In the genomic region with DNA sequence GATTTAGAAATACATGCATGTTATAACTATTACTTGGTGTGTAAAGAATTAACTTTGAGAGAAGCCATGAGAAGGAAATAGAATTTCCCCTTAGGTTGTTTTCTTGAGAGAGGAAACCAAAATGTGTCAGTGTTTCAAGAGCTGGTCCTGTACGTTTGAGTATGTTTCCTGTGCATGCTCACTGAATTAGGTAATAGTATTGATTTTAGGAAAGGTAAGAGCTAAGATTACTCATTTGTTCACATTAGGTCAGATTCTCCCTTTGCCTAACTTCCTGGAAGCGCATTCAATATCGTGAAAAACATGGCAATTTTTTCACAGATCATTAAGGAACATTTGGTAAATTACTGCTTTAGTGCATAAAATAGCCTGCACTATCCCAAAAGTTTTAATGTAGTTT, we compare ENCODE assay signal across 1 cellular context.
TF ChIP-seq lines count a peak whose summit lies in the region.

No MANE protein-coding gene starts in this region.

TF ChIP-seq in GM12878, 131 proteins besides CTCF, POLR2A, EP300 and RAD21 (continued from another document and continues in another):
- TF ChIP-seq, protein P1, sequence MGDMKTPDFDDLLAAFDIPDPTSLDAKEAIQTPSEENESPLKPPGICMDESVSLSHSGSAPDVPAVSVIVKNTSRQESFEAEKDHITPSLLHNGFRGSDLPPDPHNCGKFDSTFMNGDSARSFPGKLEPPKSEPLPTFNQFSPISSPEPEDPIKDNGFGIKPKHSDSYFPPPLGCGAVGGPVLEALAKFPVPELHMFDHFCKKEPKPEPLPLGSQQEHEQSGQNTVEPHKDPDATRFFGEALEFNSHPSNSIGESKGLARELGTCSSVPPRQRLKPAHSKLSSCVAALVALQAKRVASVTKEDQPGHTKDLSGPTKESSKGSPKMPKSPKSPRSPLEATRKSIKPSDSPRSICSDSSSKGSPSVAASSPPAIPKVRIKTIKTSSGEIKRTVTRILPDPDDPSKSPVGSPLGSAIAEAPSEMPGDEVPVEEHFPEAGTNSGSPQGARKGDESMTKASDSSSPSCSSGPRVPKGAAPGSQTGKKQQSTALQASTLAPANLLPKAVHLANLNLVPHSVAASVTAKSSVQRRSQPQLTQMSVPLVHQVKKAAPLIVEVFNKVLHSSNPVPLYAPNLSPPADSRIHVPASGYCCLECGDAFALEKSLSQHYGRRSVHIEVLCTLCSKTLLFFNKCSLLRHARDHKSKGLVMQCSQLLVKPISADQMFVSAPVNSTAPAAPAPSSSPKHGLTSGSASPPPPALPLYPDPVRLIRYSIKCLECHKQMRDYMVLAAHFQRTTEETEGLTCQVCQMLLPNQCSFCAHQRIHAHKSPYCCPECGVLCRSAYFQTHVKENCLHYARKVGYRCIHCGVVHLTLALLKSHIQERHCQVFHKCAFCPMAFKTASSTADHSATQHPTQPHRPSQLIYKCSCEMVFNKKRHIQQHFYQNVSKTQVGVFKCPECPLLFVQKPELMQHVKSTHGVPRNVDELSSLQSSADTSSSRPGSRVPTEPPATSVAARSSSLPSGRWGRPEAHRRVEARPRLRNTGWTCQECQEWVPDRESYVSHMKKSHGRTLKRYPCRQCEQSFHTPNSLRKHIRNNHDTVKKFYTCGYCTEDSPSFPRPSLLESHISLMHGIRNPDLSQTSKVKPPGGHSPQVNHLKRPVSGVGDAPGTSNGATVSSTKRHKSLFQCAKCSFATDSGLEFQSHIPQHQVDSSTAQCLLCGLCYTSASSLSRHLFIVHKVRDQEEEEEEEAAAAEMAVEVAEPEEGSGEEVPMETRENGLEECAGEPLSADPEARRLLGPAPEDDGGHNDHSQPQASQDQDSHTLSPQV (IDR thresholded peaks at IDR 0.05), result no peak
- no peak for TF ChIP-seq POU2F2 (IDR thresholded peaks at IDR 0.05; ENCODE audit: borderline replicate concordance, low read depth, low read length)
- TF ChIP-seq LARP7 (IDR thresholded peaks at IDR 0.05), result no peak
- TF ChIP-seq TCF7 (IDR thresholded peaks at IDR 0.05; ENCODE audit: borderline replicate concordance), result no peak
- no peak for TF ChIP-seq NR2C2 (IDR thresholded peaks at IDR 0.05; ENCODE audit: borderline replicate concordance, control insufficient read depth, insufficient read length, low read depth)
- no peak for TF ChIP-seq CREB1 (IDR thresholded peaks at IDR 0.05; ENCODE audit: low read depth)
- peak; percentile 18; the same call in 1 of the 2 replicates for TF ChIP-seq BCL11A (IDR thresholded peaks at IDR 0.05; ENCODE audit: low read depth, low read length)
- no peak for TF ChIP-seq ZNF687 (IDR thresholded peaks at IDR 0.05)
- TF ChIP-seq TCF12 (IDR thresholded peaks at IDR 0.05; ENCODE audit: low read depth, low read length), result no peak
- 0 out of 2 replicates have a peak, but pooled peaks have one; percentile 34 for TF ChIP-seq IRF4 (IDR thresholded peaks at IDR 0.05; ENCODE audit: low read depth, low read length)
- TF ChIP-seq NRF1 (conservative IDR thresholded peaks at IDR 0.05; ENCODE audit: low read depth, low read length), result no peak
- TF ChIP-seq MTA3 (IDR thresholded peaks at IDR 0.05; ENCODE audit: borderline replicate concordance, low read length), result no peak
- TF ChIP-seq BHLHE40 (IDR thresholded peaks at IDR 0.05; ENCODE audit: borderline replicate concordance in 1 of 2, low read depth in 2 of 2, low read length in 1 of 2), result no peak
- TF ChIP-seq, protein P2, sequence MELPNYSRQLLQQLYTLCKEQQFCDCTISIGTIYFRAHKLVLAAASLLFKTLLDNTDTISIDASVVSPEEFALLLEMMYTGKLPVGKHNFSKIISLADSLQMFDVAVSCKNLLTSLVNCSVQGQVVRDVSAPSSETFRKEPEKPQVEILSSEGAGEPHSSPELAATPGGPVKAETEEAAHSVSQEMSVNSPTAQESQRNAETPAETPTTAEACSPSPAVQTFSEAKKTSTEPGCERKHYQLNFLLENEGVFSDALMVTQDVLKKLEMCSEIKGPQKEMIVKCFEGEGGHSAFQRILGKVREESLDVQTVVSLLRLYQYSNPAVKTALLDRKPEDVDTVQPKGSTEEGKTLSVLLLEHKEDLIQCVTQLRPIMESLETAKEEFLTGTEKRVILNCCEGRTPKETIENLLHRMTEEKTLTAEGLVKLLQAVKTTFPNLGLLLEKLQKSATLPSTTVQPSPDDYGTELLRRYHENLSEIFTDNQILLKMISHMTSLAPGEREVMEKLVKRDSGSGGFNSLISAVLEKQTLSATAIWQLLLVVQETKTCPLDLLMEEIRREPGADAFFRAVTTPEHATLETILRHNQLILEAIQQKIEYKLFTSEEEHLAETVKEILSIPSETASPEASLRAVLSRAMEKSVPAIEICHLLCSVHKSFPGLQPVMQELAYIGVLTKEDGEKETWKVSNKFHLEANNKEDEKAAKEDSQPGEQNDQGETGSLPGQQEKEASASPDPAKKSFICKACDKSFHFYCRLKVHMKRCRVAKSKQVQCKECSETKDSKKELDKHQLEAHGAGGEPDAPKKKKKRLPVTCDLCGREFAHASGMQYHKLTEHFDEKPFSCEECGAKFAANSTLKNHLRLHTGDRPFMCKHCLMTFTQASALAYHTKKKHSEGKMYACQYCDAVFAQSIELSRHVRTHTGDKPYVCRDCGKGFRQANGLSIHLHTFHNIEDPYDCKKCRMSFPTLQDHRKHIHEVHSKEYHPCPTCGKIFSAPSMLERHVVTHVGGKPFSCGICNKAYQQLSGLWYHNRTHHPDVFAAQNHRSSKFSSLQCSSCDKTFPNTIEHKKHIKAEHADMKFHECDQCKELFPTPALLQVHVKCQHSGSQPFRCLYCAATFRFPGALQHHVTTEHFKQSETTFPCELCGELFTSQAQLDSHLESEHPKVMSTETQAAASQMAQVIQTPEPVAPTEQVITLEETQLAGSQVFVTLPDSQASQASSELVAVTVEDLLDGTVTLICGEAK (IDR thresholded peaks at IDR 0.05; ENCODE audit: borderline replicate concordance), result no peak
- TF ChIP-seq, protein P3, sequence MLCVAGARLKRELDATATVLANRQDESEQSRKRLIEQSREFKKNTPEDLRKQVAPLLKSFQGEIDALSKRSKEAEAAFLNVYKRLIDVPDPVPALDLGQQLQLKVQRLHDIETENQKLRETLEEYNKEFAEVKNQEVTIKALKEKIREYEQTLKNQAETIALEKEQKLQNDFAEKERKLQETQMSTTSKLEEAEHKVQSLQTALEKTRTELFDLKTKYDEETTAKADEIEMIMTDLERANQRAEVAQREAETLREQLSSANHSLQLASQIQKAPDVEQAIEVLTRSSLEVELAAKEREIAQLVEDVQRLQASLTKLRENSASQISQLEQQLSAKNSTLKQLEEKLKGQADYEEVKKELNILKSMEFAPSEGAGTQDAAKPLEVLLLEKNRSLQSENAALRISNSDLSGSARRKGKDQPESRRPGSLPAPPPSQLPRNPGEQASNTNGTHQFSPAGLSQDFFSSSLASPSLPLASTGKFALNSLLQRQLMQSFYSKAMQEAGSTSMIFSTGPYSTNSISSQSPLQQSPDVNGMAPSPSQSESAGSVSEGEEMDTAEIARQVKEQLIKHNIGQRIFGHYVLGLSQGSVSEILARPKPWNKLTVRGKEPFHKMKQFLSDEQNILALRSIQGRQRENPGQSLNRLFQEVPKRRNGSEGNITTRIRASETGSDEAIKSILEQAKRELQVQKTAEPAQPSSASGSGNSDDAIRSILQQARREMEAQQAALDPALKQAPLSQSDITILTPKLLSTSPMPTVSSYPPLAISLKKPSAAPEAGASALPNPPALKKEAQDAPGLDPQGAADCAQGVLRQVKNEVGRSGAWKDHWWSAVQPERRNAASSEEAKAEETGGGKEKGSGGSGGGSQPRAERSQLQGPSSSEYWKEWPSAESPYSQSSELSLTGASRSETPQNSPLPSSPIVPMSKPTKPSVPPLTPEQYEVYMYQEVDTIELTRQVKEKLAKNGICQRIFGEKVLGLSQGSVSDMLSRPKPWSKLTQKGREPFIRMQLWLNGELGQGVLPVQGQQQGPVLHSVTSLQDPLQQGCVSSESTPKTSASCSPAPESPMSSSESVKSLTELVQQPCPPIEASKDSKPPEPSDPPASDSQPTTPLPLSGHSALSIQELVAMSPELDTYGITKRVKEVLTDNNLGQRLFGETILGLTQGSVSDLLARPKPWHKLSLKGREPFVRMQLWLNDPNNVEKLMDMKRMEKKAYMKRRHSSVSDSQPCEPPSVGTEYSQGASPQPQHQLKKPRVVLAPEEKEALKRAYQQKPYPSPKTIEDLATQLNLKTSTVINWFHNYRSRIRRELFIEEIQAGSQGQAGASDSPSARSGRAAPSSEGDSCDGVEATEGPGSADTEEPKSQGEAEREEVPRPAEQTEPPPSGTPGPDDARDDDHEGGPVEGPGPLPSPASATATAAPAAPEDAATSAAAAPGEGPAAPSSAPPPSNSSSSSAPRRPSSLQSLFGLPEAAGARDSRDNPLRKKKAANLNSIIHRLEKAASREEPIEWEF (IDR thresholded peaks at IDR 0.05; ENCODE audit: insufficient replicate concordance, low read depth, low read length), result peak; percentile 74
- no peak for TF ChIP-seq BCLAF1 (IDR thresholded peaks at IDR 0.05)
- TF ChIP-seq, protein P4, sequence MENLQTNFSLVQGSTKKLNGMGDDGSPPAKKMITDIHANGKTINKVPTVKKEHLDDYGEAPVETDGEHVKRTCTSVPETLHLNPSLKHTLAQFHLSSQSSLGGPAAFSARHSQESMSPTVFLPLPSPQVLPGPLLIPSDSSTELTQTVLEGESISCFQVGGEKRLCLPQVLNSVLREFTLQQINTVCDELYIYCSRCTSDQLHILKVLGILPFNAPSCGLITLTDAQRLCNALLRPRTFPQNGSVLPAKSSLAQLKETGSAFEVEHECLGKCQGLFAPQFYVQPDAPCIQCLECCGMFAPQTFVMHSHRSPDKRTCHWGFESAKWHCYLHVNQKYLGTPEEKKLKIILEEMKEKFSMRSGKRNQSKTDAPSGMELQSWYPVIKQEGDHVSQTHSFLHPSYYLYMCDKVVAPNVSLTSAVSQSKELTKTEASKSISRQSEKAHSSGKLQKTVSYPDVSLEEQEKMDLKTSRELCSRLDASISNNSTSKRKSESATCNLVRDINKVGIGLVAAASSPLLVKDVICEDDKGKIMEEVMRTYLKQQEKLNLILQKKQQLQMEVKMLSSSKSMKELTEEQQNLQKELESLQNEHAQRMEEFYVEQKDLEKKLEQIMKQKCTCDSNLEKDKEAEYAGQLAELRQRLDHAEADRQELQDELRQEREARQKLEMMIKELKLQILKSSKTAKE (IDR thresholded peaks at IDR 0.05; ENCODE audit: low read depth, poor library complexity, severe bottlenecking), result no peak
- no peak for TF ChIP-seq MYC (IDR thresholded peaks at IDR 0.05; ENCODE audit: insufficient read depth, insufficient read length, insufficient replicate concordance, low read length, severe bottlenecking)
- peak; percentile 33 to 35; a peak in 2 of 4 replicates for TF ChIP-seq IKZF2 (IDR thresholded peaks at IDR 0.05)
- TF ChIP-seq TCF3 (IDR thresholded peaks at IDR 0.05; ENCODE audit: borderline replicate concordance, insufficient read depth, low read depth, low read length), result no peak
- TF ChIP-seq ESRRA (IDR thresholded peaks at IDR 0.05; ENCODE audit: low read length), result no peak
- TF ChIP-seq KLF5 (IDR thresholded peaks at IDR 0.05; ENCODE audit: partially characterized antibody), result no peak
- TF ChIP-seq ATF2 (IDR thresholded peaks at IDR 0.05; ENCODE audit: low read length), result peak; percentile 82
- TF ChIP-seq CBX5 (IDR thresholded peaks at IDR 0.05; ENCODE audit: low read depth), result no peak
- TF ChIP-seq FOXM1 (IDR thresholded peaks at IDR 0.05; ENCODE audit: low read depth, low read length), result peak; percentile 77; the same call in 1 of the 2 replicates
- TF ChIP-seq NR2F1 (conservative IDR thresholded peaks at IDR 0.05), result no peak
- no peak for TF ChIP-seq GATAD2B (conservative IDR thresholded peaks at IDR 0.05; ENCODE audit: low read depth)
